8 cellular contexts compared by ENCODE assay signal in the genomic region with DNA sequence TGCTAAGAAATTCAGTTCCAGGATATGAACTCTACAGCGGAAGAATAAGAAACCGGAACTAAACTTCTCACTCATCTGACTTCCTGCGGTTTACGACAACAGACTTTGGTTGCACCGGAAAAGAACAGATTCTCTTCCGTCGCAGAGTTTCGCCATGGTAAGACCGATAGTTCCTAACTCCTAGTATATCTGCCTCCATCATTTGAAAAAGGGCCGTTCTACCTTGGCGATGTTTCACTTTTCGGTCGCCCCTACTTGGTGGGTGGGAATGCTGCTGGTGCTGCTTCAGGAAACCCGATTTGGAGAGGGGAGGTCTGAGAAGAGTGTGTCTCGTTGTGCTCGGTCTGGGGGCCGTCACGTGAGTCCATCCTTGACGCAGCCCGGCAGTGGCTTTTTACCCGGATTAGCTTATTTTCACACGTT. TPM values are rescaled to one million over a fixed set of nuclear protein-coding genes. Genes with fewer than 3 reads are reported as not detected.
DNase-seq lines count a peak whose midpoint lies in the region; TF ChIP-seq lines count a peak whose summit lies in the region.

A gene (plus strand): TSS at position 132 of the 423 bp plus-strand sequence. CDS start 23 bp downstream, at position 155.

- no peak for TF ChIP-seq CTCF in AG10803 (conservative IDR thresholded peaks at IDR 0.05; ENCODE audit: low read length)
- TF ChIP-seq CTCF in OCI-LY3 (IDR thresholded peaks at IDR 0.05; ENCODE audit: low read depth, low read length): no peak
- TF ChIP-seq CTCF in ovary (IDR thresholded peaks at IDR 0.05): no peak

- intact Hi-C loops in ovary (cut with DNase I): no loop called here

- H3K4me2 ChIP-seq in OCI-LY3 (ENCODE audit: low read length): peak within 1 kb of the TSS; percentile 88

- H3K9me3 ChIP-seq in OCI-LY3 (ENCODE audit: insufficient read depth, low read length) (no peaks in the 10 kb centered on the region), mononuclear cell (ENCODE audit: low read depth, low read length) (no peaks in the 10 kb centered on the region), ovary (no peaks in the 10 kb centered on the region)

- H3K36me3 ChIP-seq in OCI-LY3 (replicated peaks; ENCODE audit: low read depth, low read length): peaks cover 35% of the 10 kb centered on the region
- no peaks in the 10 kb centered on the region for H3K36me3 ChIP-seq in ovary

- no peak for TF ChIP-seq POLR2A in ovary (IDR thresholded peaks at IDR 0.05)

- H3K4me1 ChIP-seq in OCI-LY3 (ENCODE audit: low read length): peaks cover 12% of the 10 kb centered on the region
- H3K4me1 ChIP-seq in mononuclear cell (ENCODE audit: insufficient read depth, low read length): peaks cover 17% of the 10 kb centered on the region
- H3K4me1 ChIP-seq in ovary (ENCODE audit: insufficient read depth): no peaks in the 10 kb centered on the region

- H3K27ac ChIP-seq in OCI-LY3 (ENCODE audit: low read length): peak within 1 kb of the TSS; percentile 63
- no peak within 1 kb of the TSS for H3K27ac ChIP-seq in ovary

- DNase-seq in AG10803 (ENCODE audit: low read depth) (peak; percentile 78), HCEC 1CT (peak; percentile 70), brain pericyte (ENCODE audit: low read depth, low spot score) (peak; percentile 27), NCI-H128 (lab: John Stamatoyannopoulos, UW; ENCODE audit: unreplicated experiment) (no peak), ovary (no peak), cerebellar nuclear complex (lab: John Stamatoyannopoulos, UW) (no peak)

- TF ChIP-seq EP300 in ovary (IDR thresholded peaks at IDR 0.05): no peak

- peak within 1 kb of the TSS; percentile 90 for H2AFZ ChIP-seq in OCI-LY3 (ENCODE audit: low read depth, low read length)

- H3K27me3 ChIP-seq in OCI-LY3 (ENCODE audit: low read depth, low read length) (no peaks in the 10 kb centered on the region), mononuclear cell (ENCODE audit: insufficient read depth, low read length) (no peaks in the 10 kb centered on the region), ovary (no peaks in the 10 kb centered on the region)

- H3K4me3 ChIP-seq in AG10803 (ENCODE audit: low read length) (peak within 1 kb of the TSS; percentile 82), OCI-LY3 (ENCODE audit: low read length) (peak within 1 kb of the TSS; percentile 93), mononuclear cell (ENCODE audit: low read length) (peak within 1 kb of the TSS; percentile 67), ovary (no peak within 1 kb of the TSS)

- H3K79me2 ChIP-seq in OCI-LY3 (ENCODE audit: low read length): peaks cover 58% of the 10 kb centered on the region

- peak within 1 kb of the TSS; percentile 88 for H3K9ac ChIP-seq in OCI-LY3 (ENCODE audit: low read length)

- no peaks in the 10 kb centered on the region for H4K20me1 ChIP-seq in OCI-LY3 (ENCODE audit: insufficient read depth, low read length)

- WGBS in ovary, 3 donors: no CpG with 5 or more reads among the region's 22 CpGs

RNA-seq across cellular contexts. Expression of the gene that starts here (rescaled TPM):
- total RNA-seq in mononuclear cell (not detected), ovary (1 to 10 TPM in 1 of 7 donors, not detected in 6; 1.6 TPM)
- polyA plus RNA-seq in ovary: not detected

Comparison
In these comparisons a context has a peak if more than half of its experiments do, and no peak if none do; other contexts are left out.
1. DNase-seq: peak in AG10803 (single experiment), HCEC 1CT (single experiment) and brain pericyte (single experiment); none in NCI-H128 (single experiment), ovary (0 of 5) and cerebellar nuclear complex (0 of 2).